In genomic region chr17:1591474-1592090, GRCh38 we compare ENCODE assay signal across 25 cellular contexts. TPM values are rescaled to one million over a fixed set of nuclear protein-coding genes. Genes with fewer than 3 reads are reported as not detected.
DNase-seq lines count a peak whose midpoint lies in the region; TF ChIP-seq lines count a peak whose summit lies in the region.
"Had no signal": no experiment of that assay in that cellular context is flagged by ENCODE, and none has a peak within 500 bp of the region (broad histone marks: within the 10 kb centered on the region; RNA-seq: fewer than 3 reads in every experiment).

No MANE protein-coding gene starts in this region.

- H3K36me3 ChIP-seq in KOPT-K1 (ENCODE audit: insufficient read depth, low read length) (peaks cover 9% of the 10 kb centered on the region), skeletal muscle tissue (ENCODE audit: control insufficient read depth in 3 of 3, insufficient read depth in 3 of 3, low read length in 3 of 3) (peaks cover 0 to 2% (median 2%) of the 10 kb centered on the region in 3 donors), esophagus squamous epithelium (no peaks in the 10 kb centered on the region)

- peaks cover 57 to 72% (median 58%) of the 10 kb centered on the region in 3 donors for H3K4me1 ChIP-seq in skeletal muscle tissue (ENCODE audit: control insufficient read depth in 3 of 3, insufficient read depth in 3 of 3, low read length in 3 of 3)
- peaks cover 25 to 33% (median 26%) of the 10 kb centered on the region in 3 donors for H3K4me1 ChIP-seq in esophagus squamous epithelium

- DNase-seq in CD14-positive monocyte (ENCODE audit: low spot score) (no peak), dorsolateral prefrontal cortex (no peak), esophagus squamous epithelium (lab: John Stamatoyannopoulos, UW) (no peak), DMS53 (lab: John Stamatoyannopoulos, UW) (no peak), ACHN (no peak), kidney glomerular epithelial cell (lab: John Stamatoyannopoulos, UW) (no peak)
- DNase-seq: activated CD8-positive, alpha-beta T cell treated with anti-CD3 and anti-CD28 coated beads for 36 hours; aorta; Calu3; foreskin melanocyte; hippocampal formation; mesendoderm; NCI-H446; NCI-H774; nucleus accumbens; RPMI8226; stimulated activated CD8-positive, alpha-beta memory T cell treated with anti-CD3 and anti-CD28 coated beads, Interleukin-4, amount 100 ng/mL, for 48 hours; T-helper 2 cell; upper lobe of right lung had no signal

- H3K9ac ChIP-seq in skeletal muscle tissue (ENCODE audit: low read depth in 1 of 3, low read length in 3 of 3), result peak overlapping the region; percentile 33 to 81 (median 64)

- no peak overlapping the region for H3K4me3 ChIP-seq in dorsolateral prefrontal cortex
- H3K4me3 ChIP-seq in skeletal muscle tissue (ENCODE audit: low read length in 3 of 3), result no peak overlapping the region
- no peak overlapping the region for H3K4me3 ChIP-seq in esophagus squamous epithelium
- H3K4me3 ChIP-seq: esophagus muscularis mucosa, upper lobe of right lung had no signal

- H3K27ac Mint-ChIP-seq in CD14-positive monocyte, result peak overlapping the region in 6 of 7 donors; percentile 36 to 99 (median 98)
- H3K27ac Mint-ChIP-seq: activated CD8-positive, alpha-beta T cell treated with anti-CD3 and anti-CD28 coated beads for 36 hours; activated naive CD4-positive, alpha-beta T cell treated with anti-CD3 and anti-CD28 coated beads, Interleukin-2, amount 50 U/mL, for 24 hours; activated T-helper 2 cell treated with anti-CD3 and anti-CD28 coated beads, Interferon-gamma antibody, Interleukin-2, Interleukin-4, amounts not matched to agents 10 μg/mL and 5 μg/mL and 100 μg/mL, durations not matched to agents 14 hours and 24 hours and 36 hours had no signal

- peaks cover 64 to 87% of the 10 kb centered on the region in 2 donors for H3K36me3 Mint-ChIP-seq in CD14-positive monocyte
- H3K36me3 Mint-ChIP-seq: activated naive CD4-positive, alpha-beta T cell treated with anti-CD3 and anti-CD28 coated beads, Interleukin-2, amount 50 U/mL, for 24 hours had no signal

- H3K27ac ChIP-seq in KOPT-K1 (ENCODE audit: low read depth, low read length, poor library complexity, severe bottlenecking) (peak overlapping the region; percentile 100), dorsolateral prefrontal cortex (peak overlapping the region in 31 of 59 donors; percentile 9 to 90 (median 71)), skeletal muscle tissue (ENCODE audit: low read depth, low read length) (peak overlapping the region; percentile 96), esophagus squamous epithelium (no peak overlapping the region)

- H3K4me3 Mint-ChIP-seq in CD14-positive monocyte, result no peak overlapping the region
- H3K4me3 Mint-ChIP-seq: activated CD8-positive, alpha-beta T cell treated with anti-CD3 and anti-CD28 coated beads for 36 hours; activated naive CD4-positive, alpha-beta T cell treated with anti-CD3 and anti-CD28 coated beads, Interleukin-2, amount 50 U/mL, for 24 hours had no signal

- peaks cover 72% of the 10 kb centered on the region for H3K4me1 Mint-ChIP-seq in CD14-positive monocyte
- H3K4me1 Mint-ChIP-seq: activated naive CD4-positive, alpha-beta T cell treated with anti-CD3 and anti-CD28 coated beads, Interleukin-2, amount 50 U/mL, for 24 hours had no signal

- H3K9me3 Mint-ChIP-seq in CD14-positive monocyte, result no peaks in the 10 kb centered on the region
- H3K9me3 Mint-ChIP-seq: activated CD8-positive, alpha-beta T cell treated with anti-CD3 and anti-CD28 coated beads for 36 hours; activated naive CD4-positive, alpha-beta T cell treated with anti-CD3 and anti-CD28 coated beads, Interleukin-2, amount 50 U/mL, for 24 hours; activated T-helper 2 cell treated with anti-CD3 and anti-CD28 coated beads, Interferon-gamma antibody, Interleukin-2, Interleukin-4, amounts not matched to agents 10 μg/mL and 5 μg/mL and 100 μg/mL, durations not matched to agents 14 hours and 24 hours and 36 hours; IgD-negative memory B cell had no signal

- H3K27me3 ChIP-seq in dorsolateral prefrontal cortex (no peaks in the 10 kb centered on the region), skeletal muscle tissue (ENCODE audit: control insufficient read depth in 3 of 3, insufficient read depth in 3 of 3, low read length in 3 of 3) (no peaks in the 10 kb centered on the region), esophagus squamous epithelium (no peaks in the 10 kb centered on the region)
- H3K27me3 ChIP-seq: esophagus muscularis mucosa, upper lobe of right lung had no signal

- in situ Hi-C loops in ACHN (cut with HindIII; ENCODE audit: low pct_ligation_motif_present, low pct_unique_long_range_greater_than_20kb, low sequenced_read_pairs), result no loop called here

- TF ChIP-seq CTCF in CD14-positive monocyte (IDR thresholded peaks at IDR 0.05), result no peak
- no peak for TF ChIP-seq CTCF in dorsolateral prefrontal cortex (IDR thresholded peaks at IDR 0.05 in 54 of 56, conservative IDR thresholded peaks at IDR 0.05 in 2 of 56; ENCODE audit: low read depth in 1 of 56, partially characterized antibody in 56 of 56)
- no peak for TF ChIP-seq CTCF in esophagus squamous epithelium (IDR thresholded peaks at IDR 0.05)

- peaks cover 2 to 6% (median 2%) of the 10 kb centered on the region in 3 donors for H3K27me3 Mint-ChIP-seq in CD14-positive monocyte (ENCODE audit: low read depth in 3 of 3)
- H3K27me3 Mint-ChIP-seq: activated CD8-positive, alpha-beta T cell treated with anti-CD3 and anti-CD28 coated beads for 36 hours; activated naive CD4-positive, alpha-beta T cell treated with anti-CD3 and anti-CD28 coated beads, Interleukin-2, amount 50 U/mL, for 24 hours; IgD-negative memory B cell had no signal

- intact Hi-C loops in CD14-positive monocyte (cut with micrococcal nuclease), result loop anchor here in 1 of 2 donors (2.0 to 5.0 kb wide), 2 partner anchors 15 to 36 kb away; partner anchors contain the start of gene SLC43A2
- intact Hi-C loops in dorsolateral prefrontal cortex (cut with DNase I), result no loop called here
- intact Hi-C loops in esophagus squamous epithelium (cut with DNase I), result no loop called here

- H3K9me3 ChIP-seq in KOPT-K1 (ENCODE audit: insufficient read depth, low read length, poor library complexity, severe bottlenecking) (no peaks in the 10 kb centered on the region), skeletal muscle tissue (ENCODE audit: control insufficient read depth in 3 of 3, low read length in 3 of 3) (no peaks in the 10 kb centered on the region), esophagus squamous epithelium (no peaks in the 10 kb centered on the region)
- H3K9me3 ChIP-seq: esophagus muscularis mucosa, upper lobe of right lung had no signal

- TF ChIP-seq POLR2A in esophagus squamous epithelium (IDR thresholded peaks at IDR 0.05), result no peak

- WGBS in esophagus squamous epithelium, 2 donors, result 78% methylated on average over 8 of the region's 40 CpGs; no CpG with 5 or more reads in 1 of the 2 donors

RNA-seq across cellular contexts. Expression of gene PITPNA, which starts 29.0 kb away (rescaled TPM):
- polyA plus RNA-seq in CD14-positive monocyte, result 10 to 100 TPM; 43.5 to 45.0 TPM
- total RNA-seq in dorsolateral prefrontal cortex, result 100 to 1,000 TPM in 97 of 120 experiments, 10 to 100 TPM in 23; 69.4 to 185 (median 126) TPM
- total RNA-seq in skeletal muscle tissue, result 11.0 TPM
- 10 to 100 TPM; 40.2 to 81.9 (median 46.6) TPM for total RNA-seq in esophagus squamous epithelium

RNA-seq across cellular contexts. Expression of gene SLC43A2, which starts 37.1 kb away (rescaled TPM):
- 100 to 1,000 TPM; 115 to 151 TPM for polyA plus RNA-seq in CD14-positive monocyte
- total RNA-seq in dorsolateral prefrontal cortex (10 to 100 TPM; 27.7 to 80.6 (median 45.9) TPM), skeletal muscle tissue (4.7 TPM), esophagus squamous epithelium (10 to 100 TPM in 1 of 4 donors, 1 to 10 TPM in 3; 2.5 to 12.4 (median 5.3) TPM)

RNA-seq across cellular contexts. Expression of gene SCARF1, which starts 54.0 kb away (rescaled TPM):
- polyA plus RNA-seq in CD14-positive monocyte, result 1 to 10 TPM; 5.2 to 6.3 TPM
- total RNA-seq in dorsolateral prefrontal cortex, result 10 to 100 TPM in 39 of 120 experiments, 1 to 10 TPM in 81; 5.1 to 21.7 (median 8.7) TPM
- total RNA-seq in skeletal muscle tissue, result 5.7 TPM
- 1 to 10 TPM; 2.0 to 5.7 (median 3.3) TPM for total RNA-seq in esophagus squamous epithelium

RNA-seq across cellular contexts. Expression of gene RILP, which starts 58.1 kb away (rescaled TPM):
- polyA plus RNA-seq in CD14-positive monocyte, result 10 to 100 TPM; 49.4 to 49.5 TPM
- 10 to 100 TPM in 111 of 120 experiments, 1 to 10 TPM in 9; 5.3 to 27.4 (median 14.8) TPM for total RNA-seq in dorsolateral prefrontal cortex
- 9.9 TPM for total RNA-seq in skeletal muscle tissue
- 10 to 100 TPM in 3 of 4 donors, 1 to 10 TPM in 1; 3.0 to 16.5 (median 13.9) TPM for total RNA-seq in esophagus squamous epithelium

Comparison
In these comparisons a context has a peak if more than half of its experiments do, and no peak if none do; other contexts are left out.
1. H3K27ac ChIP-seq: peak in KOPT-K1 (single experiment), dorsolateral prefrontal cortex (31 of 59) and skeletal muscle tissue (single experiment); none in esophagus squamous epithelium (0 of 4).